8 cellular contexts compared by ENCODE assay signal in genomic region chr10:86413046-86413728, GRCh38. TPM values are rescaled to one million over a fixed set of nuclear protein-coding genes. Genes with fewer than 3 reads are reported as not detected.
DNase-seq lines count a peak whose midpoint lies in the region; ATAC-seq and TF ChIP-seq lines count a peak whose summit lies in the region.

No MANE protein-coding gene starts in this region.

- H3K9me3 Mint-ChIP-seq in Calu3 (ENCODE audit: low read depth, unreplicated experiment), result peaks cover 2% of the 10 kb centered on the region

- H3K4me3 ChIP-seq in GM12864 (ENCODE audit: low read depth, low read length) (no peak overlapping the region; the same call in 1 of the 2 replicates), IMR-90 (ENCODE audit: insufficient read depth, low read depth, low read length) (no peak overlapping the region)

- in situ Hi-C loops in IMR-90 (cut with MboI; ENCODE audit: low sequenced_read_pairs), result no loop called here

- H2BK20ac ChIP-seq in IMR-90 (ENCODE audit: low read depth, low read length), result peak overlapping the region; percentile 74; the same call in 1 of the 2 replicates

- no peaks in the 10 kb centered on the region for H3K36me3 ChIP-seq in IMR-90 (ENCODE audit: control insufficient read depth, insufficient read depth, low read length)

- no peak overlapping the region for H3K56ac ChIP-seq in IMR-90 (ENCODE audit: extremely low read depth, insufficient read depth, low read length)

- H3K14ac ChIP-seq in IMR-90 (replicated peaks; ENCODE audit: low read depth, low read length), result no peak overlapping the region

- ATAC-seq in GM21526 (IDR thresholded peaks at IDR 0.05; ENCODE audit: low FRiP score, unreplicated experiment) (peak; percentile 62), IMR-90 (ENCODE audit: low read depth) (no peak), left colon (no peak)

- H3K23ac ChIP-seq in IMR-90 (ENCODE audit: low read depth, low read length), result no peak overlapping the region

- H2BK120ac ChIP-seq in IMR-90 (ENCODE audit: low read depth, low read length), result no peak overlapping the region

- no peaks in the 10 kb centered on the region for H3K79me1 ChIP-seq in IMR-90 (ENCODE audit: low read depth in 1 of 2, low read length in 2 of 2)

- H3K4me1 Mint-ChIP-seq in Calu3 (ENCODE audit: low read depth, unreplicated experiment), result peaks cover 26% of the 10 kb centered on the region

- no peak overlapping the region for H2AK9ac ChIP-seq in IMR-90 (replicated peaks; ENCODE audit: low read depth, low read length, poor library complexity)

- no peak overlapping the region for H3K4ac ChIP-seq in IMR-90 (ENCODE audit: low read depth, low read length)

- H3K36me3 Mint-ChIP-seq in Calu3 (ENCODE audit: insufficient read depth, unreplicated experiment), result peaks cover 12% of the 10 kb centered on the region

- H3K9me3 ChIP-seq in IMR-90 (ENCODE audit: control insufficient read depth, insufficient read depth, low read length), result peaks cover 4% of the 10 kb centered on the region

- no peak overlapping the region for H4K5ac ChIP-seq in IMR-90 (ENCODE audit: low read depth, low read length)

- H2AK5ac ChIP-seq in IMR-90 (ENCODE audit: low read depth, low read length), result no peak overlapping the region

- dilution Hi-C loops in IMR-90 (cut with HindIII; ENCODE audit: low sequenced_read_pairs, unreplicated experiment), result no loop called here

- H3K4me3 Mint-ChIP-seq in Calu3 (ENCODE audit: low read depth, unreplicated experiment), result no peak overlapping the region

- no peaks in the 10 kb centered on the region for H3K27me3 ChIP-seq in IMR-90 (ENCODE audit: control insufficient read depth, insufficient read depth, low read length)

- no peak for TF ChIP-seq CTCF in GM12864 (IDR thresholded peaks at IDR 0.05; ENCODE audit: low read depth, low read length, missing control alignments)
- TF ChIP-seq CTCF in IMR-90 (conservative IDR thresholded peaks at IDR 0.05; ENCODE audit: low read depth, low read length), result no peak
- no peak for TF ChIP-seq CTCF in Calu3 (IDR thresholded peaks at IDR 0.05; ENCODE audit: unreplicated experiment)

- peak overlapping the region; percentile 0; the same call in 1 of the 2 replicates for H3K4me2 ChIP-seq in IMR-90 (ENCODE audit: low read depth, low read length)

- no peak overlapping the region for H2AFZ ChIP-seq in IMR-90 (replicated peaks; ENCODE audit: low read length, poor library complexity)

- H4K91ac ChIP-seq in IMR-90 (ENCODE audit: insufficient read depth, low read depth, low read length), result no peak overlapping the region

- no peak for TF ChIP-seq RAD21 in IMR-90 (IDR thresholded peaks at IDR 0.05; ENCODE audit: low read length)

- CTCF ChIA-PET in IMR-90 (lab: Yijun Ruan, JAX), result interaction anchor here (1.8 kb wide), 1 partner anchor 13 kb away, joined by 5 read pairs; no protein-coding TSS in a partner anchor
- CTCF ChIA-PET in Calu3 (lab: Charles Lee), result interaction anchor here (1.2 kb wide), 1 partner anchor 171 kb away, joined by 4 read pairs; no protein-coding TSS in a partner anchor

- H4K20me1 ChIP-seq in IMR-90 (ENCODE audit: insufficient read depth, low read length), result no peaks in the 10 kb centered on the region

- WGBS in IMR-90 (ENCODE audit: extremely low coverage in 2 of 2, insufficient read length in 1 of 2), 2 experiments, result no CpG with 5 or more reads among the region's 6 CpGs

- no TSS peak for BruUV-seq in IMR-90 (replicated peaks; lab: Mats Ljungman, UMichigan)
- BruUV-seq in Calu3 (replicated peaks; lab: Mats Ljungman, UMichigan), result no TSS peak

- POLR2A ChIA-PET in IMR-90 (lab: Charles Lee; ENCODE audit: unreplicated experiment), result no interaction called here

- intact Hi-C loops in IMR-90 (cut with micrococcal nuclease), result no loop called here
- intact Hi-C loops in Calu3 (cut with micrococcal nuclease; ENCODE audit: unreplicated experiment), result no loop called here
- intact Hi-C loops in left colon (cut with DNase I, micrococcal nuclease), result no loop called here

- no peak overlapping the region for H3K27ac Mint-ChIP-seq in Calu3 (ENCODE audit: unreplicated experiment)

- H4K8ac ChIP-seq in IMR-90 (ENCODE audit: low read depth in 2 of 2, low read length in 2 of 2), result no peak overlapping the region

- H3K9ac ChIP-seq in IMR-90 (ENCODE audit: low read depth, low read length), result no peak overlapping the region

- H3K27ac ChIP-seq in IMR-90 (ENCODE audit: insufficient read depth, low read length), result no peak overlapping the region

- no peaks in the 10 kb centered on the region for H3K27me3 Mint-ChIP-seq in Calu3 (ENCODE audit: unreplicated experiment)

- H3K9me1 ChIP-seq in IMR-90 (ENCODE audit: insufficient read depth, low read length), result 0 out of 2 replicates have a peak, but pooled peaks cover 5% of the 10 kb centered on the region

- no peak for TF ChIP-seq POLR2A in IMR-90 (IDR thresholded peaks at IDR 0.05; ENCODE audit: low read depth, low read length)

- no peak overlapping the region for H2BK15ac ChIP-seq in IMR-90 (ENCODE audit: low read depth, low read length)

- peak overlapping the region; percentile 7 for H2BK5ac ChIP-seq in IMR-90 (ENCODE audit: low read depth, low read length, poor library complexity, severe bottlenecking)

- DNase-seq in GM12864 (ENCODE audit: low read depth) (peak; percentile 85), IMR-90 (peak; percentile 59), Calu3 (no peak), left colon (no peak), NCI-H128 (lab: John Stamatoyannopoulos, UW; ENCODE audit: unreplicated experiment) (no peak)
- DNase-seq in central memory CD4-positive, alpha-beta T cell, result peak; percentile 54
- no peak for DNase-seq in activated CD4-positive, alpha-beta T cell treated with anti-CD3 and anti-CD28 coated beads, Interleukin-2, amount 50 U/mL, for 48 hours

- no peak overlapping the region for H3K18ac ChIP-seq in IMR-90 (ENCODE audit: low read depth, low read length)

- H3K4me1 ChIP-seq in IMR-90 (ENCODE audit: control insufficient read depth, insufficient read depth, low read length), result peaks cover 7% of the 10 kb centered on the region

TF ChIP-seq in IMR-90, 13 proteins besides CTCF, POLR2A, EP300 and RAD21:
- peak; percentile 49 for TF ChIP-seq USF2 (IDR thresholded peaks at IDR 0.05; ENCODE audit: low read depth, low read length)
- no peak for TF ChIP-seq MAZ (IDR thresholded peaks at IDR 0.05; ENCODE audit: borderline replicate concordance, low read depth, low read length)

RNA-seq across cellular contexts. Expression of gene GRID1, which starts 46.6 kb away (rescaled TPM):
- total RNA-seq in IMR-90 (2012; rRNA removed) (not detected in 2 replicates), Calu3 (2022) (0.10 TPM in 1 of 2 replicates, not detected in the other), left colon (1 to 10 TPM in 1 of 2 donors, under 1 TPM in 1; 0.31 to 1.0 TPM)
- polyA plus RNA-seq in IMR-90 (2012; rRNA removed), result 0.03 TPM in 1 of 2 replicates, not detected in the other
- polyA plus RNA-seq in IMR-90 (2012; cell fraction: cytosol; rRNA removed), result not detected in 2 replicates
- polyA plus RNA-seq in IMR-90 (2012; cell fraction: nucleus; rRNA removed; ENCODE audit: low replicate concordance), result 0.03 TPM in 1 of 2 replicates, not detected in the other

Comparison
In these comparisons a context has a peak if more than half of its experiments do, and no peak if none do; other contexts are left out.
1. DNase-seq: peak in GM12864 (single experiment), IMR-90 (single experiment) and central memory CD4-positive, alpha-beta T cell (single experiment); none in Calu3 (single experiment), left colon (0 of 2), activated CD4-positive, alpha-beta T cell treated with anti-CD3 and anti-CD28 coated beads, Interleukin-2, amount 50 U/mL, for 48 hours (0 of 2) and NCI-H128 (single experiment).